ENCODE assay signal across 8 cellular contexts in genomic region chr20:38863024-38863851, GRCh38. TPM values are rescaled to one million over a fixed set of nuclear protein-coding genes. Genes with fewer than 3 reads are reported as not detected.
A peak's percentile ranks its signal among the peaks of the same experiment; 100 is the strongest.
DNase-seq lines count a peak whose midpoint lies in the region; ATAC-seq and TF ChIP-seq lines count a peak whose summit lies in the region.

No MANE protein-coding gene starts in this region.

- no peaks in the 10 kb centered on the region for H4K20me1 ChIP-seq in osteoblast (ENCODE audit: insufficient read depth, low read length)

- peaks cover 4% of the 10 kb centered on the region for H3K27me3 ChIP-seq in osteoblast (ENCODE audit: insufficient read depth, low read length)

- no peaks in the 10 kb centered on the region for H3K79me2 ChIP-seq in osteoblast (ENCODE audit: insufficient read depth, low read length)

- no peaks in the 10 kb centered on the region for H3K4me1 ChIP-seq in osteoblast (ENCODE audit: insufficient read depth, low read length)

- peak; percentile 67 for ATAC-seq in GM21825 (IDR thresholded peaks at IDR 0.05; ENCODE audit: unreplicated experiment)
- ATAC-seq in activated naive CD4-positive, alpha-beta T cell treated with anti-CD3 and anti-CD28 coated beads, Interleukin-2, amount 50 U/mL, for 72 hours, result peak; percentile 86 to 98
- no peak for ATAC-seq in HG03159 (IDR thresholded peaks at IDR 0.05; ENCODE audit: unreplicated experiment)

- H3K36me3 ChIP-seq in osteoblast (ENCODE audit: insufficient read depth, low read length), result no peaks in the 10 kb centered on the region

- in situ Hi-C loops in GM13976 (cut with MboI; ENCODE audit: low sequenced_read_pairs, unreplicated experiment), result no loop called here

- no peaks in the 10 kb centered on the region for H3K9me3 ChIP-seq in osteoblast (ENCODE audit: low read depth, low read length)

- peaks cover 0 to 3% of the 10 kb centered on the region in 2 donors for H3K9me3 Mint-ChIP-seq in activated naive CD4-positive, alpha-beta T cell treated with anti-CD3 and anti-CD28 coated beads, Interleukin-2, amount 50 U/mL, for 72 hours

- no peak overlapping the region for H3K4me3 ChIP-seq in osteoblast (ENCODE audit: insufficient read depth, low read length)

- DNase-seq in GM13976 (ENCODE audit: low spot score) (peak; percentile 73), NOMO-1 (lab: John Stamatoyannopoulos, UW; ENCODE audit: unreplicated experiment in 2 of 2) (peak; percentile 61 to 71), posterior cingulate gyrus (no peak), iPS-NIHi7 (ENCODE audit: extremely low spot score) (no peak), osteoblast (ENCODE audit: insufficient read length, low spot score, missing footprints) (no peak)
- DNase-seq in activated naive CD4-positive, alpha-beta T cell treated with anti-CD3 and anti-CD28 coated beads, Interleukin-2, amount 50 U/mL, for 72 hours (ENCODE audit: low spot score in 2 of 2), result peak in 1 of 2 donors; percentile 67

- no peak overlapping the region for H3K4me2 ChIP-seq in osteoblast (ENCODE audit: insufficient read depth, low read length)

- H3K27ac ChIP-seq in osteoblast (ENCODE audit: low read depth, low read length), result no peak overlapping the region

- TF ChIP-seq CTCF in GM13976 (IDR thresholded peaks at IDR 0.05; ENCODE audit: borderline replicate concordance, control extremely low read depth, extremely low read depth, insufficient read depth, missing control alignments) (no peak), osteoblast (IDR thresholded peaks at IDR 0.05; ENCODE audit: extremely low read depth, low read depth, low read length) (no peak)

- peaks cover 0 to 10% of the 10 kb centered on the region in 2 donors for H3K36me3 Mint-ChIP-seq in activated naive CD4-positive, alpha-beta T cell treated with anti-CD3 and anti-CD28 coated beads, Interleukin-2, amount 50 U/mL, for 72 hours

- peak overlapping the region; percentile 69 to 90 for H3K27ac Mint-ChIP-seq in activated naive CD4-positive, alpha-beta T cell treated with anti-CD3 and anti-CD28 coated beads, Interleukin-2, amount 50 U/mL, for 72 hours

- no peak overlapping the region for H2AFZ ChIP-seq in osteoblast (ENCODE audit: low read length)

- intact Hi-C loops in posterior cingulate gyrus (cut with DNase I), result no loop called here

RNA-seq across cellular contexts. Expression of gene PPP1R16B, which starts 57.7 kb away (rescaled TPM):
- 10 to 100 TPM; 45.5 to 80.4 TPM for total RNA-seq in activated naive CD4-positive, alpha-beta T cell treated with anti-CD3 and anti-CD28 coated beads, Interleukin-2, amount 50 U/mL, for 72 hours
- not detected in 2 replicates for total RNA-seq in osteoblast

Comparison
In these comparisons a context has a peak if more than half of its experiments do, and no peak if none do; other contexts are left out.
1. DNase-seq: peak in GM13976 (single experiment) and NOMO-1 (2 of 2); none in posterior cingulate gyrus (0 of 10), iPS-NIHi7 (single experiment) and osteoblast (single experiment).
2. RNA of gene PPP1R16B, which starts 57.7 kb away (total RNA-seq): 45.5 to 80.4 TPM in activated naive CD4-positive, alpha-beta T cell treated with anti-CD3 and anti-CD28 coated beads, Interleukin-2, amount 50 U/mL, for 72 hours; not detected in osteoblast; every median in the first group is over 10 times any median in the second.